Comparison of ENCODE assay signal across 25 cellular contexts in genomic region chr10:36573246-36573645, GRCh38.
"Had no signal": no experiment of that assay in that cellular context is flagged by ENCODE, and none has a peak within 500 bp of the region (broad histone marks: within the 10 kb centered on the region; RNA-seq: fewer than 3 reads in every experiment).

No MANE protein-coding gene starts in this region.

- H3K4me1 Mint-ChIP-seq: activated naive CD4-positive, alpha-beta T cell treated with anti-CD3 and anti-CD28 coated beads, Interleukin-2, amount 50 U/mL, for 24 hours had no signal

- H3K27ac Mint-ChIP-seq: activated CD8-positive, alpha-beta T cell treated with anti-CD3 and anti-CD28 coated beads, Interleukin-2, amount 10 ng/mL, durations not matched to agents 7 days and 5 days; activated naive CD4-positive, alpha-beta T cell treated with anti-CD3 and anti-CD28 coated beads, Interleukin-2, amount 50 U/mL, for 24 hours; activated T-cell treated with anti-CD3 and anti-CD28 coated beads, Interleukin-2, amount 50 U/mL, for 24 hours; activated T-helper 1 cell treated with anti-CD3 and anti-CD28 coated beads, Interleukin-12 subunit alpha, Interleukin-12 subunit beta, Interleukin-2, Interleukin-4 antibody, amounts not matched to agents 30 ng/mL and 10 ng/mL and 1 ng/mL, durations not matched to agents 14 hours and 24 hours and 36 hours; T-helper 2 cell treated with Interferon-gamma antibody and Interleukin-4, amounts not matched to agents 5 μg/mL and 100 μg/mL, for 36 hours had no signal

- H3K27ac ChIP-seq: ascending aorta, body of pancreas, SJSA1 had no signal

- H3K9me3 Mint-ChIP-seq: activated naive CD4-positive, alpha-beta T cell treated with anti-CD3 and anti-CD28 coated beads, Interleukin-2, amount 50 U/mL, for 24 hours had no signal

- DNase-seq: activated CD4-positive, alpha-beta T cell treated with anti-CD3 and anti-CD28 coated beads for 48 hours; activated CD4-positive, alpha-beta T cell treated with anti-CD3 and anti-CD28 coated beads, Interleukin-2, amount 50 U/mL, for 4 hours; activated CD8-positive, alpha-beta memory T cell treated with anti-CD3 and anti-CD28 coated beads, Interleukin-2, amount 50 U/mL, for 48 hours; activated CD8-positive, alpha-beta T cell treated with anti-CD3 and anti-CD28 coated beads, Interleukin-2, amount 10 ng/mL, durations not matched to agents 7 days and 5 days; activated effector memory CD4-positive, alpha-beta T cell treated with Interleukin-2 at 50 U/mL for 16 hours; activated naive CD4-positive, alpha-beta T cell; activated T-cell treated with anti-CD3 and anti-CD28 coated beads, Interleukin-2, amount 50 U/mL, for 24 hours; body of pancreas; central memory CD4-positive, alpha-beta T cell; MG63; NCI-H1417 treated with DMSO at 0.1 percent for 48 hours; NCI-H187; NCI-H2171 treated with DMSO at 0.1 percent for 48 hours; NCI-H524; NCI-H774; NK-92 treated with Interleukin-12 subunit alpha and Interleukin-12 subunit beta, amount 100 ng/mL, for 24 hours; SHP77; SW 1271 had no signal

- ATAC-seq: activated CD4-positive, CD25-positive, alpha-beta regulatory T cell treated with anti-CD3 and anti-CD28 coated beads, Interleukin-2, amount 50 U/mL, for 24 hours; activated CD8-positive, alpha-beta T cell treated with anti-CD3 and anti-CD28 coated beads, Interleukin-2, amount 10 ng/mL, durations not matched to agents 7 days and 5 days; body of pancreas; SK-N-SH treated with all-trans-retinoic acid at 6 μM for 48 hours had no signal

- H3K4me1 ChIP-seq: body of pancreas had no signal

- H3K4me3 Mint-ChIP-seq: activated CD8-positive, alpha-beta T cell treated with anti-CD3 and anti-CD28 coated beads, Interleukin-2, amount 10 ng/mL, durations not matched to agents 7 days and 5 days; activated naive CD4-positive, alpha-beta T cell treated with anti-CD3 and anti-CD28 coated beads, Interleukin-2, amount 50 U/mL, for 24 hours; activated T-cell treated with anti-CD3 and anti-CD28 coated beads, Interleukin-2, amount 50 U/mL, for 24 hours; activated T-helper 1 cell treated with anti-CD3 and anti-CD28 coated beads, Interleukin-12 subunit alpha, Interleukin-12 subunit beta, Interleukin-2, Interleukin-4 antibody, amounts not matched to agents 30 ng/mL and 10 ng/mL and 1 ng/mL, durations not matched to agents 14 hours and 24 hours and 36 hours; T-helper 2 cell treated with Interferon-gamma antibody and Interleukin-4, amounts not matched to agents 5 μg/mL and 100 μg/mL, for 36 hours had no signal

- H3K27me3 Mint-ChIP-seq: activated naive CD4-positive, alpha-beta T cell treated with anti-CD3 and anti-CD28 coated beads, Interleukin-2, amount 50 U/mL, for 24 hours; activated T-cell treated with anti-CD3 and anti-CD28 coated beads, Interleukin-2, amount 50 U/mL, for 24 hours had no signal

- H3K27me3 ChIP-seq: ascending aorta, body of pancreas, MG63, SJSA1 had no signal

- H3K4me3 ChIP-seq: ascending aorta, body of pancreas, MG63, SJSA1 had no signal

- H3K9me3 ChIP-seq: ascending aorta, body of pancreas, MG63, SJSA1 had no signal

- H3K36me3 Mint-ChIP-seq: activated naive CD4-positive, alpha-beta T cell treated with anti-CD3 and anti-CD28 coated beads, Interleukin-2, amount 50 U/mL, for 24 hours had no signal

- H3K36me3 ChIP-seq: ascending aorta, MG63, SJSA1 had no signal
